In genomic region chr20:19602660-19603389, GRCh38 we compare ENCODE assay signal across 18 cellular contexts.
"Had no signal": no experiment of that assay in that cellular context is flagged by ENCODE, and none has a peak within 500 bp of the region (broad histone marks: within the 10 kb centered on the region; RNA-seq: fewer than 3 reads in every experiment).

No MANE protein-coding gene starts in this region.

- H3K4me3 ChIP-seq: coronary artery, esophagus muscularis mucosa, left lung had no signal

- H3K9me3 ChIP-seq: esophagus muscularis mucosa, left lung had no signal

- H3K36me3 ChIP-seq: brain microvascular endothelial cell, esophagus muscularis mucosa, left lung had no signal

- H3K27ac ChIP-seq: brain microvascular endothelial cell, coronary artery, left lung, parathyroid adenoma had no signal

- ATAC-seq: activated CD8-positive, alpha-beta T cell treated with anti-CD3 and anti-CD28 coated beads, Interleukin-2, amount 10 ng/mL, durations not matched to agents 7 days and 5 days; activated T-cell treated with anti-CD3 and anti-CD28 coated beads, Interleukin-2, amount 50 U/mL, for 72 hours; left lung; stimulated activated memory B cell treated with anti-CD40 and anti-IgM and Interleukin-4, amounts not matched to agents 10 μg/mL and 1 μg/mL and 100 μg/mL, for 72 hours had no signal

- H3K4me1 ChIP-seq: left lung, parathyroid adenoma had no signal

- DNase-seq: activated CD4-positive, alpha-beta T cell treated with anti-CD3 and anti-CD28 coated beads for 4 hours; activated CD8-positive, alpha-beta memory T cell treated with anti-CD3 and anti-CD28 coated beads, Interleukin-2, amount 50 U/mL, for 4 hours; activated CD8-positive, alpha-beta T cell treated with anti-CD3 and anti-CD28 coated beads, Interleukin-2, amount 10 ng/mL, durations not matched to agents 7 days and 5 days; activated naive CD4-positive, alpha-beta T cell; activated T-cell treated with anti-CD3 and anti-CD28 coated beads, Interleukin-2, amount 50 U/mL, for 72 hours; anterior cingulate cortex; brain microvascular endothelial cell; effector CD4-positive, alpha-beta T cell; hypothalamus; kidney; left lung; mammary epithelial cell; naive B cell; stimulated activated CD4-positive, alpha-beta T cell treated with anti-CD3 and anti-CD28 coated beads, Interleukin-2, amount 100 ng/mL, for 48 hours had no signal

- H3K27me3 ChIP-seq: brain microvascular endothelial cell, esophagus muscularis mucosa, left lung had no signal

- H3K9ac ChIP-seq: parathyroid adenoma had no signal
